In the genomic region with DNA sequence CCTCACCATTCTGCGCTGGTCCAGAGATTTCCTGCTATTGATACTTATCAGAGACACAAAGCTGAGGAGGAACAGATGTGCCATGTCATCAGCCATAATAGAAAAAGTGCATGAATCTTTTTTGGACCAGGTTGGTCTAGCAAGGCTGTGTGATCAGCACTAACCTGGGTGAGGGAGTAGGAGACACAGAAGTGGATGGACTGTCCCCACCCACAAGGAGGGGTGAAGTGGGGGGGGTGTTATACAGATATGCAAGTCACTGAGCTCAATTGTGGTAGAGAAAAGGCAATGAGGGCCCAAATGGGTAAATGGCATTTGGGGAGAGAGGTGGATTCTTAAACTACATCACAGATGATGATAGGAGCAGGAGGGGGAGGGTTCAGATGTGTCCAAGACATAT, we compare ENCODE assay signal across 16 cellular contexts.
"Had no signal": no experiment of that assay in that cellular context is flagged by ENCODE, and none has a peak within 500 bp of the region (broad histone marks: within the 10 kb centered on the region; RNA-seq: fewer than 3 reads in every experiment).

No MANE protein-coding gene starts in this region.

- H3K9ac ChIP-seq: neural progenitor cell, SK-N-SH had no signal

- H3K4me2 ChIP-seq: neural progenitor cell, SK-N-SH, smooth muscle cell had no signal

- H3K36me3 ChIP-seq: neural progenitor cell, prostate gland, right lobe of liver, thyroid gland had no signal

- H3K4me3 ChIP-seq: neural progenitor cell, prostate gland, right lobe of liver, smooth muscle cell, thyroid gland had no signal

- DNase-seq: activated CD4-positive, alpha-beta memory T cell treated with anti-CD3 and anti-CD28 coated beads for 36 hours; activated T-cell treated with anti-CD3 and anti-CD28 coated beads, Interleukin-2, amount 50 U/mL, for 4 hours; caudate nucleus; hippocampal formation; mammary epithelial cell; right lobe of liver; SK-N-SH; stimulated activated CD4-positive, alpha-beta T cell treated with anti-CD3 and anti-CD28 coated beads, Interleukin-4, amount 100 ng/mL, for 1 hour; stimulated activated naive B cell treated with anti-CD40 and anti-IgM and Interleukin-4, amounts not matched to agents 10 μg/mL and 1 μg/mL and 100 μg/mL, for 72 hours; thyroid gland had no signal

- FAIRE-seq: keratinocyte, TTC549 had no signal

- H3K27me3 ChIP-seq: neural progenitor cell, right lobe of liver, thyroid gland had no signal

- H3K4me1 ChIP-seq: prostate gland, right lobe of liver had no signal

- H3K27ac ChIP-seq: neural progenitor cell, prostate gland, right lobe of liver, thyroid gland had no signal

- H3K9me3 ChIP-seq: prostate gland, right lobe of liver, SK-N-SH, thyroid gland had no signal

- ATAC-seq: left lobe of liver; right lobe of liver; stimulated activated naive B cell treated with anti-CD40 and anti-IgM and Interleukin-4, amounts not matched to agents 10 μg/mL and 1 μg/mL and 100 μg/mL, for 72 hours had no signal
